Comparison of ENCODE assay signal across 15 cellular contexts in the genomic region with DNA sequence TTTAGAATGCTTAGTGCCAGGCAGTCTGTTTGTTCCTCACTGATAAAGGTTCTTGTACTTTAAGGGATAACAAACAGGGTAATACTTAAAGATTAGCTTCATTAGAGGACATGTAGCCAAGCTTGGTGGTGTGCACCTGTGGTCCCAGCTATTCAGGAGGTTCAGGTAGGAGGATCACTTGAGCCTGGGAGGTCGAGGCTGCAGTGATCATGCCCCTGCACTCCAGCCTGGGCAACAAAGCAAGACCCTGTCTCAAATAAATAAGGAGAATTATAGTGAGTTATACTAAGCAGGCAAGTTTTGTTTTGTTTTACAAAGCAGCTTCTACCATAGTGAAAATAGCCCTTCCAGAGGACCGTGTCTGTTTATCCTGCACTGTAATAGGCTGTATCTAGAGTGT. TPM values are rescaled to one million over a fixed set of nuclear protein-coding genes. Genes with fewer than 3 reads are reported as not detected.
DNase-seq lines count a peak whose midpoint lies in the region; ATAC-seq, FAIRE-seq and TF ChIP-seq lines count a peak whose summit lies in the region.
"Had no signal": no experiment of that assay in that cellular context is flagged by ENCODE, and none has a peak within 500 bp of the region (broad histone marks: within the 10 kb centered on the region; RNA-seq: fewer than 3 reads in every experiment).

No MANE protein-coding gene starts in this region.

- peak overlapping the region; percentile 37; the same call in 1 of the 2 replicates for H3K27ac ChIP-seq in IMR-90 (ENCODE audit: insufficient read depth, low read length)
- H3K27ac ChIP-seq in GM12878 (ENCODE audit: control insufficient read depth, insufficient read depth), result no peak overlapping the region
- H3K27ac ChIP-seq: BLaER1 had no signal

- no peak for TF ChIP-seq RAD21 in IMR-90 (IDR thresholded peaks at IDR 0.05; ENCODE audit: low read length)
- no peak for TF ChIP-seq RAD21 in GM12878 (IDR thresholded peaks at IDR 0.05; ENCODE audit: insufficient read depth, low read depth, low read length)

- no TSS peak for BruUV-seq in Calu3 (replicated peaks; lab: Mats Ljungman, UMichigan)
- BruUV-seq in IMR-90 (replicated peaks; lab: Mats Ljungman, UMichigan), result no TSS peak
- no TSS peak for BruUV-seq in GM12878 (replicated peaks; lab: Mats Ljungman, UMichigan)

- peak overlapping the region; percentile 89; the same call in 1 of the 2 replicates for H3K23ac ChIP-seq in IMR-90 (ENCODE audit: low read depth, low read length)

- peaks cover 71% of the 10 kb centered on the region for H3K79me2 ChIP-seq in GM12878 (ENCODE audit: control insufficient read depth, insufficient read depth, low read length)

- H3K9me3 ChIP-seq in IMR-90 (ENCODE audit: control insufficient read depth, insufficient read depth, low read length) (no peaks in the 10 kb centered on the region), GM12878 (replicated peaks; ENCODE audit: control insufficient read depth, insufficient read depth, low read length) (no peaks in the 10 kb centered on the region)
- H3K9me3 ChIP-seq: BLaER1 had no signal

- H3K4me3 ChIP-seq in IMR-90 (ENCODE audit: insufficient read depth, low read depth, low read length) (no peak overlapping the region), GM12878 (0 out of 2 replicates have a peak overlapping the region, but pooled peaks have one; percentile 35)
- H3K4me3 ChIP-seq: BLaER1 had no signal

- peak overlapping the region; percentile 60; the same call in 1 of the 2 replicates for H4K91ac ChIP-seq in IMR-90 (ENCODE audit: insufficient read depth, low read depth, low read length)

- H4K20me1 ChIP-seq in IMR-90 (ENCODE audit: insufficient read depth, low read length) (peaks cover 34% of the 10 kb centered on the region; the same call in 1 of the 2 replicates), GM12878 (ENCODE audit: control insufficient read depth, insufficient read depth) (peaks cover 4% of the 10 kb centered on the region)

- no peak for DNase-seq in Calu3
- no peak for DNase-seq in IMR-90
- no peak for DNase-seq in GM12878 (ENCODE audit: low read depth, low spot score)
- no peak for DNase-seq in neural crest cell (ENCODE audit: low read depth, low spot score)
- DNase-seq in urothelium cell line (ENCODE audit: low spot score), result no peak
- no peak for DNase-seq in cerebellar cortex (ENCODE audit: low spot score)
- DNase-seq: EL, H7, NCI-H1092 treated with DMSO at 0.1 percent for 48 hours, NCI-H1694, NCI-H2107, NCI-H226, NCI-H526 had no signal

- SMC1A ChIA-PET in GM12878 (lab: Charles Lee; ENCODE audit: uncharacterized antibody, unreplicated experiment), result interaction anchor here (0.6 to 2.9 kb wide), 6 partner anchors 11 to 99 kb away, joined by 3 to 14 read pairs (median 4); no protein-coding TSS in a partner anchor

- H2BK5ac ChIP-seq in IMR-90 (ENCODE audit: low read depth, low read length, poor library complexity, severe bottlenecking), result peak overlapping the region; percentile 95

- no peak overlapping the region for H4K8ac ChIP-seq in IMR-90 (ENCODE audit: low read depth in 2 of 2, low read length in 2 of 2)

- H3K4ac ChIP-seq in IMR-90 (ENCODE audit: low read depth, low read length), result peak overlapping the region; percentile 11

- H2AFZ ChIP-seq in IMR-90 (replicated peaks; ENCODE audit: low read length, poor library complexity), result no peak overlapping the region
- no peak overlapping the region for H2AFZ ChIP-seq in GM12878 (ENCODE audit: control insufficient read depth, low read depth, low read length)

- dilution Hi-C loops in IMR-90 (cut with HindIII; ENCODE audit: low sequenced_read_pairs, unreplicated experiment), result no loop called here

- peaks cover 7% of the 10 kb centered on the region for H3K9me1 ChIP-seq in IMR-90 (ENCODE audit: insufficient read depth, low read length)

- POLR2A ChIA-PET in IMR-90 (lab: Charles Lee; ENCODE audit: unreplicated experiment) (no interaction called here), GM12878 (lab: Charles Lee) (no interaction called here)

- TF ChIP-seq CTCF in Calu3 (IDR thresholded peaks at IDR 0.05; ENCODE audit: unreplicated experiment) (no peak), IMR-90 (conservative IDR thresholded peaks at IDR 0.05; ENCODE audit: low read depth, low read length) (no peak), GM12878 (IDR thresholded peaks at IDR 0.05 in 2 of 3, conservative IDR thresholded peaks at IDR 0.05 in 1 of 3; ENCODE audit: control insufficient read depth in 2 of 3, extremely low read depth in 1 of 3, insufficient read depth in 1 of 3, low read depth in 3 of 3, low read length in 3 of 3) (no peak), neural crest cell (conservative IDR thresholded peaks at IDR 0.05) (no peak)

- no peak; the same call in 1 of the 2 replicates for ATAC-seq in IMR-90 (ENCODE audit: low read depth)
- ATAC-seq in GM12878, result peak; percentile 11
- no peak for ATAC-seq in HG02938 (IDR thresholded peaks at IDR 0.05; ENCODE audit: unreplicated experiment)

- H3K56ac ChIP-seq in IMR-90 (ENCODE audit: extremely low read depth, insufficient read depth, low read length), result peak overlapping the region; percentile 75; the same call in 1 of the 2 replicates

- TF ChIP-seq POLR2A in IMR-90 (IDR thresholded peaks at IDR 0.05; ENCODE audit: low read depth, low read length), result no peak
- no peak for TF ChIP-seq POLR2A in GM12878 (IDR thresholded peaks at IDR 0.05; ENCODE audit: low read depth, low read length)

- H3K9ac ChIP-seq in IMR-90 (ENCODE audit: low read depth, low read length), result no peak overlapping the region; the same call in 1 of the 2 replicates
- H3K9ac ChIP-seq in GM12878 (ENCODE audit: control insufficient read depth, insufficient read depth, low read length), result no peak overlapping the region
- H3K9ac ChIP-seq: BLaER1 had no signal

- peak overlapping the region; percentile 98; the same call in 1 of the 2 replicates for H3K18ac ChIP-seq in IMR-90 (ENCODE audit: low read depth, low read length)

- H2BK120ac ChIP-seq in IMR-90 (ENCODE audit: low read depth, low read length), result peak overlapping the region; percentile 32; the same call in 1 of the 2 replicates

- no peaks in the 10 kb centered on the region for H3K27me3 ChIP-seq in IMR-90 (ENCODE audit: control insufficient read depth, insufficient read depth, low read length)
- no peaks in the 10 kb centered on the region for H3K27me3 ChIP-seq in GM12878 (replicated peaks in 1 of 2; ENCODE audit: control insufficient read depth in 2 of 2, insufficient read depth in 2 of 2, low read length in 1 of 2)
- H3K27me3 ChIP-seq: BLaER1 had no signal

- peak overlapping the region; percentile 82 for H2BK20ac ChIP-seq in IMR-90 (ENCODE audit: low read depth, low read length)

- H2BK15ac ChIP-seq in IMR-90 (ENCODE audit: low read depth, low read length), result peak overlapping the region; percentile 53; the same call in 1 of the 3 replicates

- no CpG with 5 or more reads among the region's 2 CpGs for WGBS in IMR-90 (ENCODE audit: extremely low coverage in 2 of 2, insufficient read length in 1 of 2), 2 experiments
- WGBS in GM12878 (ENCODE audit: insufficient coverage, insufficient replicate concordance, low lambda C conversion rate, missing lambda C conversion rate), result 74% methylated on average over 2 of the region's 2 CpGs

- CTCF ChIA-PET in Calu3 (lab: Charles Lee), result no interaction called here
- CTCF ChIA-PET in IMR-90 (lab: Yijun Ruan, JAX), result no interaction called here
- CTCF ChIA-PET in GM12878 (lab: Yijun Ruan, JAX), result interaction anchor here (1.8 kb wide), 1 partner anchor 14 kb away, joined by 5 read pairs; no protein-coding TSS in a partner anchor

- H2AK5ac ChIP-seq in IMR-90 (ENCODE audit: low read depth, low read length), result no peak overlapping the region

- peaks cover 10% of the 10 kb centered on the region for H3K4me1 ChIP-seq in IMR-90 (ENCODE audit: control insufficient read depth, insufficient read depth, low read length)
- no peaks in the 10 kb centered on the region; the same call in 1 of the 2 replicates for H3K4me1 ChIP-seq in GM12878 (ENCODE audit: control insufficient read depth, insufficient read depth, low read length)

- TF ChIP-seq EP300 in GM12878 (IDR thresholded peaks at IDR 0.05; ENCODE audit: borderline replicate concordance in 1 of 2, control insufficient read depth in 1 of 2, low read depth in 2 of 2, low read length in 2 of 2), result no peak

- peaks cover 40% of the 10 kb centered on the region for H3K4me1 Mint-ChIP-seq in Calu3 (ENCODE audit: low read depth, unreplicated experiment)
- peaks cover 35% of the 10 kb centered on the region for H3K4me1 Mint-ChIP-seq in neural crest cell

- in situ Hi-C loops in IMR-90 (cut with MboI; ENCODE audit: low sequenced_read_pairs), result no loop called here
- in situ Hi-C loops in GM12878 (cut with MboI), result loop anchor here (25.0 kb wide), 2 partner anchors 1453 to 1853 kb away; a partner anchor contains a TSS

- intact Hi-C loops in Calu3 (cut with micrococcal nuclease; ENCODE audit: unreplicated experiment), result loop anchor here (10.0 kb wide), 1 partner anchor 50 kb away; no protein-coding TSS in a partner anchor
- intact Hi-C loops in IMR-90 (cut with micrococcal nuclease), result no loop called here
- intact Hi-C loops in GM12878 (cut with micrococcal nuclease; ENCODE audit: unreplicated experiment), result no loop called here

- H3K27me3 Mint-ChIP-seq in Calu3 (ENCODE audit: unreplicated experiment), result no peaks in the 10 kb centered on the region
- H3K27me3 Mint-ChIP-seq in neural crest cell (ENCODE audit: low read depth), result no peaks in the 10 kb centered on the region

- peaks cover 21 to 55% of the 10 kb centered on the region in 2 experiments for H3K79me1 ChIP-seq in IMR-90 (ENCODE audit: low read depth in 1 of 2, low read length in 2 of 2)

- H3K36me3 ChIP-seq in IMR-90 (ENCODE audit: control insufficient read depth, insufficient read depth, low read length) (peaks cover 18% of the 10 kb centered on the region), GM12878 (ENCODE audit: control insufficient read depth in 2 of 2, insufficient read depth in 2 of 2, low read length in 1 of 2) (no peaks in the 10 kb centered on the region; a peak in 1 of 4 replicates)

- no peak overlapping the region; the same call in 1 of the 2 replicates for H4K5ac ChIP-seq in IMR-90 (ENCODE audit: low read depth, low read length)

- FAIRE-seq in GM12878 (lab: Jason Lieb, UNC) (no peak), urothelium cell line (lab: Jason Lieb, UNC) (no peak)

- H2AK9ac ChIP-seq in IMR-90 (replicated peaks; ENCODE audit: low read depth, low read length, poor library complexity), result no peak overlapping the region

- peak overlapping the region; percentile 89; the same call in 1 of the 2 replicates for H3K14ac ChIP-seq in IMR-90 (replicated peaks; ENCODE audit: low read depth, low read length)

- peak overlapping the region; percentile 96 for H3K4me2 ChIP-seq in IMR-90 (ENCODE audit: low read depth, low read length)
- peak overlapping the region; percentile 28; the same call in 1 of the 2 replicates for H3K4me2 ChIP-seq in GM12878 (ENCODE audit: control insufficient read depth, insufficient read depth)
- H3K4me2 ChIP-seq: BLaER1 had no signal

- RAD21 ChIA-PET in GM12878 (lab: Charles Lee; ENCODE audit: unreplicated experiment), result no interaction called here

- H3K4me3 Mint-ChIP-seq in Calu3 (ENCODE audit: low read depth, unreplicated experiment), result peak overlapping the region; percentile 14
- H3K4me3 Mint-ChIP-seq in neural crest cell, result peak overlapping the region; percentile 31

- H3K9me3 Mint-ChIP-seq in Calu3 (ENCODE audit: low read depth, unreplicated experiment) (no peaks in the 10 kb centered on the region), neural crest cell (no peaks in the 10 kb centered on the region)

- H3K27ac Mint-ChIP-seq in Calu3 (ENCODE audit: unreplicated experiment) (peak overlapping the region; percentile 11), neural crest cell (ENCODE audit: unreplicated experiment) (no peak overlapping the region)

- H3K36me3 Mint-ChIP-seq in Calu3 (ENCODE audit: insufficient read depth, unreplicated experiment) (peaks cover 46% of the 10 kb centered on the region), neural crest cell (ENCODE audit: low read depth) (peaks cover 8% of the 10 kb centered on the region)

RNA-seq across cellular contexts. Expression of a gene that starts 5.8 kb away (rescaled TPM):
- 15.3 and 17.7 TPM in 2 replicates for total RNA-seq in Calu3 (2022)
- 12.0 and 32.8 TPM in 2 replicates for total RNA-seq in IMR-90 (2012; rRNA removed)
- 4.8 and 5.9 TPM in 2 replicates for polyA plus RNA-seq in IMR-90 (2012; rRNA removed)
- 0.69 and 0.88 TPM in 2 replicates for polyA plus RNA-seq in IMR-90 (2012; cell fraction: cytosol; rRNA removed)
- 3.1 and 41.9 TPM in 2 replicates for polyA plus RNA-seq in IMR-90 (2012; cell fraction: nucleus; rRNA removed; ENCODE audit: low replicate concordance)
- total RNA-seq in GM12878 (2013; cell fraction: nucleolus; rRNA removed), result 47.0 and 50.1 TPM in 2 replicates
- 9.7 and 11.9 TPM in 2 replicates for total RNA-seq in GM12878 (2014; rRNA removed)
- 12.9 and 13.0 TPM in 2 replicates for total RNA-seq in GM12878 (2014; rRNA removed; fragmentation: Illumina TruSeq; extraction: Trizol)
- 8.6 and 9.0 TPM in 2 replicates for total RNA-seq in GM12878 (2021)
- polyA plus RNA-seq in GM12878 (2011; ENCODE audit: low read depth), result 3.8 TPM
- 20.7 and 33.3 TPM in 2 replicates for polyA plus RNA-seq in GM12878 (2011; rRNA removed)
- 4.0 and 6.0 TPM in 2 replicates for polyA plus RNA-seq in GM12878 (2011; cell fraction: cytosol; rRNA removed)
- 15.0 and 21.7 TPM in 2 replicates for polyA plus RNA-seq in GM12878 (2011; cell fraction: nucleus; rRNA removed)
- 8.0 and 9.9 TPM in 2 replicates for polyA plus RNA-seq in GM12878 (2012)
- 10.3 and 14.7 TPM in 2 replicates for polyA plus RNA-seq in GM12878 (2014; fragmentation: Illumina TruSeq; extraction: Trizol)
- 1 to 10 TPM; 2.5 to 2.6 TPM for polyA plus RNA-seq in GM12878 (2014; fragmentation: Nextera tagmentation; extraction: Ambion mirVana)
- 4.5 and 6.0 TPM in 2 replicates for polyA plus RNA-seq in GM12878 (2014; rRNA removed)
- polyA plus RNA-seq in GM12878 (2016; fragmentation: Nextera tagmentation; extraction: Ambion mirVana), result 1 to 10 TPM; 8.3 to 9.1 TPM
- 9.8 and 15.8 TPM in 2 replicates for polyA minus RNA-seq in GM12878 (2011; rRNA and poly(A)+ RNA removed)
- polyA minus RNA-seq in GM12878 (2011; cell fraction: cytosol; rRNA and poly(A)+ RNA removed), result 6.4 and 7.5 TPM in 2 replicates
- polyA minus RNA-seq in GM12878 (2011; cell fraction: nucleus; rRNA and poly(A)+ RNA removed), result 12.3 and 13.4 TPM in 2 replicates
- total RNA-seq in neural crest cell, result 38.4 and 41.0 TPM in 2 replicates

RNA-seq across cellular contexts. Expression of a gene that starts 13.7 kb away (rescaled TPM):
- 10.5 and 14.5 TPM in 2 replicates for total RNA-seq in Calu3 (2022)
- 11.4 and 11.5 TPM in 2 replicates for total RNA-seq in IMR-90 (2012; rRNA removed)
- 4.1 and 4.6 TPM in 2 replicates for polyA plus RNA-seq in IMR-90 (2012; rRNA removed)
- polyA plus RNA-seq in IMR-90 (2012; cell fraction: cytosol; rRNA removed), result 0.73 and 1.1 TPM in 2 replicates
- 1.6 and 13.3 TPM in 2 replicates for polyA plus RNA-seq in IMR-90 (2012; cell fraction: nucleus; rRNA removed; ENCODE audit: low replicate concordance)
- 94.9 and 118 TPM in 2 replicates for total RNA-seq in GM12878 (2013; cell fraction: nucleolus; rRNA removed)
- total RNA-seq in GM12878 (2014; rRNA removed), result 14.0 and 14.2 TPM in 2 replicates
- 19.7 and 19.8 TPM in 2 replicates for total RNA-seq in GM12878 (2014; rRNA removed; fragmentation: Illumina TruSeq; extraction: Trizol)
- 11.5 and 14.6 TPM in 2 replicates for total RNA-seq in GM12878 (2021)
- 17.2 TPM for polyA plus RNA-seq in GM12878 (2011; ENCODE audit: low read depth)
- 24.5 and 38.7 TPM in 2 replicates for polyA plus RNA-seq in GM12878 (2011; rRNA removed)
- 13.1 and 13.9 TPM in 2 replicates for polyA plus RNA-seq in GM12878 (2011; cell fraction: cytosol; rRNA removed)
- polyA plus RNA-seq in GM12878 (2011; cell fraction: nucleus; rRNA removed), result 23.3 and 31.0 TPM in 2 replicates
- polyA plus RNA-seq in GM12878 (2012), result 8.2 and 8.9 TPM in 2 replicates
- 17.1 and 20.4 TPM in 2 replicates for polyA plus RNA-seq in GM12878 (2014; fragmentation: Illumina TruSeq; extraction: Trizol)
- polyA plus RNA-seq in GM12878 (2014; fragmentation: Nextera tagmentation; extraction: Ambion mirVana), result 10 to 100 TPM; 10.2 to 11.3 TPM
- 13.7 and 13.9 TPM in 2 replicates for polyA plus RNA-seq in GM12878 (2014; rRNA removed)
- 10 to 100 TPM; 18.7 to 25.0 TPM for polyA plus RNA-seq in GM12878 (2016; fragmentation: Nextera tagmentation; extraction: Ambion mirVana)
- polyA minus RNA-seq in GM12878 (2011; rRNA and poly(A)+ RNA removed), result 18.5 and 22.4 TPM in 2 replicates
- polyA minus RNA-seq in GM12878 (2011; cell fraction: cytosol; rRNA and poly(A)+ RNA removed), result 5.7 and 12.8 TPM in 2 replicates
- polyA minus RNA-seq in GM12878 (2011; cell fraction: nucleus; rRNA and poly(A)+ RNA removed), result 26.1 and 35.2 TPM in 2 replicates
- 17.8 and 18.4 TPM in 2 replicates for total RNA-seq in neural crest cell
